Comparison of ENCODE assay signal across 19 cellular contexts in genomic region chr2:62524293-62524941, GRCh38. TPM values are rescaled to one million over a fixed set of nuclear protein-coding genes. Genes with fewer than 3 reads are reported as not detected.
"Had no signal": no experiment of that assay in that cellular context is flagged by ENCODE, and none has a peak within 500 bp of the region (broad histone marks: within the 10 kb centered on the region; RNA-seq: fewer than 3 reads in every experiment).

No MANE protein-coding gene starts in this region.

- H3K4me3 ChIP-seq: hepatocyte, psoas muscle, sigmoid colon, spleen had no signal

- DNase-seq: activated B cell treated with CpG ODN at 0.5 μM for 24 hours; activated CD4-positive, alpha-beta T cell treated with anti-CD3 and anti-CD28 coated beads, Interleukin-2, amount 10 ng/mL, durations not matched to agents 24 days and 14 days; activated CD8-positive, alpha-beta memory T cell treated with anti-CD3 and anti-CD28 coated beads, Interleukin-2, amount 50 U/mL, for 4 hours; activated CD8-positive, alpha-beta T cell treated with anti-CD3 and anti-CD28 coated beads, Interleukin-2, amount 10 ng/mL, durations not matched to agents 7 days and 5 days; activated gamma-delta T cell treated with Interleukin-2 at 50 U/mL for 16 hours; activated T-cell treated with anti-CD3 and anti-CD28 coated beads, Interleukin-2, amount 50 U/mL, for 72 hours; brain microvascular endothelial cell; cerebellar nuclear complex; effector CD8-positive, alpha-beta T cell; kidney; nephron progenitor cell; psoas muscle; sigmoid colon; spleen; stimulated activated naive CD8-positive, alpha-beta T cell treated with anti-CD3 and anti-CD28 coated beads, Interleukin-15, amount 100 ng/mL, for 72 hours; T-helper 17 cell had no signal

- H3K9me3 ChIP-seq: psoas muscle, sigmoid colon had no signal

- H3K4me3 Mint-ChIP-seq: activated B cell treated with CpG ODN at 0.5 μM for 24 hours; activated CD4-positive, alpha-beta T cell treated with anti-CD3 and anti-CD28 coated beads, Interleukin-2, amount 10 ng/mL, durations not matched to agents 24 days and 14 days; activated CD8-positive, alpha-beta T cell treated with anti-CD3 and anti-CD28 coated beads, Interleukin-2, amount 10 ng/mL, durations not matched to agents 7 days and 5 days; activated naive CD8-positive, alpha-beta T cell; activated T-cell treated with anti-CD3 and anti-CD28 coated beads, Interleukin-2, amount 50 U/mL, for 72 hours; nephron progenitor cell; stimulated activated naive CD8-positive, alpha-beta T cell treated with anti-CD3 and anti-CD28 coated beads, Interleukin-15, amount 100 ng/mL, for 72 hours; T-helper 17 cell; type B pancreatic cell had no signal

- ATAC-seq: activated CD8-positive, alpha-beta T cell treated with anti-CD3 and anti-CD28 coated beads, Interleukin-2, amount 10 ng/mL, durations not matched to agents 7 days and 5 days; activated T-cell treated with anti-CD3 and anti-CD28 coated beads, Interleukin-2, amount 50 U/mL, for 72 hours; psoas muscle; stimulated activated naive CD8-positive, alpha-beta T cell treated with anti-CD3 and anti-CD28 coated beads, Interleukin-15, amount 100 ng/mL, for 72 hours; T-helper 17 cell had no signal

- H3K27me3 ChIP-seq: brain microvascular endothelial cell, hepatocyte, sigmoid colon, spleen had no signal

- FAIRE-seq: kidney had no signal

- H3K27ac Mint-ChIP-seq: activated B cell treated with CpG ODN at 0.5 μM for 24 hours; activated CD4-positive, alpha-beta T cell treated with anti-CD3 and anti-CD28 coated beads, Interleukin-2, amount 10 ng/mL, durations not matched to agents 24 days and 14 days; activated CD8-positive, alpha-beta T cell treated with anti-CD3 and anti-CD28 coated beads, Interleukin-2, amount 10 ng/mL, durations not matched to agents 7 days and 5 days; activated naive CD8-positive, alpha-beta T cell; activated T-cell treated with anti-CD3 and anti-CD28 coated beads, Interleukin-2, amount 50 U/mL, for 72 hours; nephron progenitor cell; stimulated activated naive CD8-positive, alpha-beta T cell treated with anti-CD3 and anti-CD28 coated beads, Interleukin-15, amount 100 ng/mL, for 72 hours; T-helper 17 cell; type B pancreatic cell had no signal

- H3K36me3 ChIP-seq: brain microvascular endothelial cell, sigmoid colon, spleen had no signal

- H2AFZ ChIP-seq: hepatocyte had no signal

- H3K4me1 Mint-ChIP-seq: activated B cell treated with CpG ODN at 0.5 μM for 24 hours; activated CD4-positive, alpha-beta T cell treated with anti-CD3 and anti-CD28 coated beads, Interleukin-2, amount 10 ng/mL, durations not matched to agents 24 days and 14 days; stimulated activated naive CD8-positive, alpha-beta T cell treated with anti-CD3 and anti-CD28 coated beads, Interleukin-15, amount 100 ng/mL, for 72 hours; T-helper 17 cell had no signal

- H3K4me2 ChIP-seq: hepatocyte had no signal

- H3K27me3 Mint-ChIP-seq: stimulated activated naive CD8-positive, alpha-beta T cell treated with anti-CD3 and anti-CD28 coated beads, Interleukin-15, amount 100 ng/mL, for 72 hours; type B pancreatic cell had no signal

- H3K9me3 Mint-ChIP-seq: activated B cell treated with CpG ODN at 0.5 μM for 24 hours; activated CD4-positive, alpha-beta T cell treated with anti-CD3 and anti-CD28 coated beads, Interleukin-2, amount 10 ng/mL, durations not matched to agents 24 days and 14 days; activated T-cell treated with anti-CD3 and anti-CD28 coated beads, Interleukin-2, amount 50 U/mL, for 72 hours had no signal

- H3K4me1 ChIP-seq: psoas muscle, spleen had no signal

- H3K27ac ChIP-seq: brain microvascular endothelial cell, hepatocyte, psoas muscle, sigmoid colon, spleen had no signal

- H3K36me3 Mint-ChIP-seq: activated naive CD8-positive, alpha-beta T cell; type B pancreatic cell had no signal

- H3K79me2 ChIP-seq: hepatocyte had no signal

RNA-seq across cellular contexts. Expression of gene TMEM17, which starts 18.4 kb away (rescaled TPM):
- total RNA-seq: activated B cell treated with CpG ODN at 0.5 μM for 24 hours; activated CD8-positive, alpha-beta T cell treated with anti-CD3 and anti-CD28 coated beads, Interleukin-2, amount 10 ng/mL, durations not matched to agents 7 days and 5 days; T-helper 17 cell had no signal
